9 cellular contexts compared by ENCODE assay signal in genomic region chr21:44240842-44241241, GRCh38. TPM values are rescaled to one million over a fixed set of nuclear protein-coding genes. Genes with fewer than 3 reads are reported as not detected.
DNase-seq lines count a peak whose midpoint lies in the region; ATAC-seq, FAIRE-seq and TF ChIP-seq lines count a peak whose summit lies in the region.
"Not testable (repeated sequence)": the region's sequence is repeated elsewhere in the genome, so short reads cannot be mapped to it uniquely, and the experiment has no call there.
"Had no signal": no experiment of that assay in that cellular context is flagged by ENCODE, and none has a peak within 500 bp of the region (broad histone marks: within the 10 kb centered on the region; RNA-seq: fewer than 3 reads in every experiment).

ICOSLG (minus strand) TSS chr21:44240943; CDS start chr21:44240817, 126 bp downstream.

- H3K4me1 Mint-ChIP-seq in CD4-positive, alpha-beta T cell (ENCODE audit: low read depth); GM23338; stimulated activated effector memory CD8-positive, alpha-beta T cell treated with anti-CD3 and anti-CD28 coated beads, Interleukin-12 subunit alpha, Interleukin-12 subunit beta, amount 100 ng/mL, for 72 hours: not testable (repeated sequence)

- not testable (repeated sequence) for H3K27ac Mint-ChIP-seq in CD4-positive, alpha-beta T cell; GM23338; stimulated activated effector memory CD8-positive, alpha-beta T cell treated with anti-CD3 and anti-CD28 coated beads, Interleukin-12 subunit alpha, Interleukin-12 subunit beta, amount 100 ng/mL, for 72 hours

- not testable (repeated sequence) for TF ChIP-seq CTCF in CD4-positive, alpha-beta T cell (IDR thresholded peaks at IDR 0.05); GM23338 (conservative IDR thresholded peaks at IDR 0.05; ENCODE audit: low read depth in 2 of 2); K562 (IDR thresholded peaks at IDR 0.05 in 2 of 3, conservative IDR thresholded peaks at IDR 0.05 in 1 of 3; ENCODE audit: insufficient read depth in 2 of 3, low read depth in 1 of 3, low read length in 3 of 3)

- not testable (repeated sequence) for H3K36me3 ChIP-seq in GM23338 (ENCODE audit: insufficient read depth); K562 (ENCODE audit: control insufficient read depth, insufficient read depth, low read length)

- not testable (repeated sequence) for H3K9me3 ChIP-seq in CD4-positive, alpha-beta T cell (ENCODE audit: control insufficient read depth, low read length); K562 (replicated peaks; ENCODE audit: control insufficient read depth, insufficient read depth, low read depth, low read length)

- not testable (repeated sequence) for TF ChIP-seq EP300 in K562 (IDR thresholded peaks at IDR 0.05; ENCODE audit: low read length)

- not testable (repeated sequence) for H2AFZ ChIP-seq in GM23338; K562 (ENCODE audit: low read depth, low read length)

- H3K27me3 ChIP-seq in CD4-positive, alpha-beta T cell (ENCODE audit: control insufficient read depth, insufficient read depth, low read length); GM23338 (ENCODE audit: insufficient read depth); K562 (ENCODE audit: control insufficient read depth in 2 of 2, insufficient read depth in 2 of 2, low read length in 2 of 2): not testable (repeated sequence)

- not testable (repeated sequence) for H3K4me3 ChIP-seq in GM23338, K562

- H3K9me3 Mint-ChIP-seq in CD4-positive, alpha-beta T cell; GM23338; stimulated activated effector memory CD8-positive, alpha-beta T cell treated with anti-CD3 and anti-CD28 coated beads, Interleukin-12 subunit alpha, Interleukin-12 subunit beta, amount 100 ng/mL, for 72 hours: not testable (repeated sequence)

- ATAC-seq in CD4-positive, alpha-beta T cell (ENCODE audit: poor library complexity) = peak; percentile 37
- ATAC-seq in GM19351 (IDR thresholded peaks at IDR 0.05; ENCODE audit: unreplicated experiment) (peak; percentile 38), GM23338 (peak; percentile 59), HG03045 (IDR thresholded peaks at IDR 0.05; ENCODE audit: unreplicated experiment) (peak; percentile 54), SK-N-SH treated with all-trans-retinoic acid at 6 μM for 48 hours (peak; percentile 68), K562 (peak; percentile 87), left lobe of liver (peak; percentile 90)
- peak; percentile 60 for ATAC-seq in stimulated activated effector memory CD8-positive, alpha-beta T cell treated with anti-CD3 and anti-CD28 coated beads, Interleukin-12 subunit alpha, Interleukin-12 subunit beta, amount 100 ng/mL, for 72 hours

- FAIRE-seq in K562 (lab: Jason Lieb, UNC) = not testable (repeated sequence)

- no CpG with 5 or more reads among the region's 53 CpGs for WGBS in K562 (ENCODE audit: insufficient coverage, low coverage, missing lambda C conversion rate)

- H3K9me2 ChIP-seq in GM23338 (ENCODE audit: insufficient read depth) = not testable (repeated sequence)

- intact Hi-C loops in CD4-positive, alpha-beta T cell (cut with DNase I, micrococcal nuclease); K562 (cut with micrococcal nuclease): not testable (repeated sequence)

- H3K79me2 ChIP-seq in GM23338 (replicated peaks; ENCODE audit: insufficient read depth); K562 (ENCODE audit: control insufficient read depth, insufficient read depth, low read length): not testable (repeated sequence)

- H3K36me3 Mint-ChIP-seq in CD4-positive, alpha-beta T cell (ENCODE audit: low read depth); GM23338 (ENCODE audit: low read depth); stimulated activated effector memory CD8-positive, alpha-beta T cell treated with anti-CD3 and anti-CD28 coated beads, Interleukin-12 subunit alpha, Interleukin-12 subunit beta, amount 100 ng/mL, for 72 hours: not testable (repeated sequence)

- CTCF ChIA-PET in CD4-positive, alpha-beta T cell (lab: Charles Lee); K562 (lab: Yijun Ruan, JAX; ENCODE audit: low intra/inter-chr PET ratio): not testable (repeated sequence)

- TF ChIP-seq POLR2A in K562 (conservative IDR thresholded peaks at IDR 0.05) = not testable (repeated sequence)

- not testable (repeated sequence) for H3K9ac ChIP-seq in K562 (ENCODE audit: insufficient read depth in 1 of 2, low read depth in 2 of 2, low read length in 2 of 2)

- DNase-seq in CD4-positive, alpha-beta T cell; GM23338 (ENCODE audit: low spot score); K562 (ENCODE audit: extremely low read depth in 1 of 4, low spot score in 3 of 4); left lobe of liver (ENCODE audit: low spot score); stimulated activated effector memory CD8-positive, alpha-beta T cell treated with anti-CD3 and anti-CD28 coated beads, Interleukin-12 subunit alpha, Interleukin-12 subunit beta, amount 100 ng/mL, for 72 hours (ENCODE audit: low spot score in 2 of 2): not testable (repeated sequence)

- in situ Hi-C loops in K562 (cut with MboI) = not testable (repeated sequence)

- H3K4me3 Mint-ChIP-seq in CD4-positive, alpha-beta T cell; GM23338; stimulated activated effector memory CD8-positive, alpha-beta T cell treated with anti-CD3 and anti-CD28 coated beads, Interleukin-12 subunit alpha, Interleukin-12 subunit beta, amount 100 ng/mL, for 72 hours: not testable (repeated sequence)

- not testable (repeated sequence) for H4K20me1 ChIP-seq in GM23338 (replicated peaks; ENCODE audit: insufficient read depth); K562 (replicated peaks; ENCODE audit: control insufficient read depth, insufficient read depth, low read length)

- not testable (repeated sequence) for H3K9me1 ChIP-seq in K562 (ENCODE audit: control insufficient read depth, insufficient read depth, low read length)

- POLR2A ChIA-PET in CD4-positive, alpha-beta T cell (lab: Charles Lee); K562 (lab: Yijun Ruan, JAX): not testable (repeated sequence)

- H3F3A ChIP-seq in GM23338 (replicated peaks; ENCODE audit: low read depth) = not testable (repeated sequence)

- TF ChIP-seq RAD21 in K562 (CRISPR knock-in tag; conservative IDR thresholded peaks at IDR 0.05 in 1 of 2, IDR thresholded peaks at IDR 0.05 in 1 of 2) = not testable (repeated sequence)

- not testable (repeated sequence) for BruUV-seq in K562 (replicated peaks; lab: Mats Ljungman, UMichigan)

- H3K4me1 ChIP-seq in GM23338 (ENCODE audit: insufficient read depth); K562 (replicated peaks in 1 of 2; ENCODE audit: control insufficient read depth in 2 of 2, insufficient read depth in 2 of 2, low read length in 2 of 2): not testable (repeated sequence)

- not testable (repeated sequence) for H3K27ac ChIP-seq in CD4-positive, alpha-beta T cell (ENCODE audit: low read depth, low read length); GM23338 (ENCODE audit: low read depth); K562 (ENCODE audit: extremely low read depth, low read depth, low read length)

- not testable (repeated sequence) for H3K27me3 Mint-ChIP-seq in CD4-positive, alpha-beta T cell; GM23338 (ENCODE audit: insufficient read depth, low read depth, poor library complexity)

- H3K4me2 ChIP-seq in GM23338; K562 (ENCODE audit: insufficient read depth, low read length): not testable (repeated sequence)

RNA-seq across cellular contexts. Expression of gene ICOSLG, which starts in this region (rescaled TPM):
- total RNA-seq in CD4-positive, alpha-beta T cell = 10 to 100 TPM; 22.2 to 22.9 TPM
- 2.2 and 4.6 TPM in 2 replicates for total RNA-seq in GM23338 (2014; rRNA removed; shearing (Covaris generic))
- 1.3 and 1.6 TPM in 2 replicates for polyA plus RNA-seq in GM23338 (2016; fragmentation: Nextera tagmentation; extraction: Ambion mirVana)
- 3.5 and 9.0 TPM in 2 replicates for total RNA-seq in K562 (2011; cell fraction: chromatin; rRNA removed; ENCODE audit: low replicate concordance)
- total RNA-seq in K562 (2011; cell fraction: nucleolus; rRNA removed) = 2.5 and 7.2 TPM in 2 replicates
- 2.3 and 3.1 TPM in 2 replicates for total RNA-seq in K562 (2011; cell fraction: nucleoplasm; rRNA removed)
- 0.18 and 0.24 TPM in 2 replicates for total RNA-seq in K562 (2014; rRNA removed)
- total RNA-seq in K562 (2014; rRNA removed; fragmentation: Illumina TruSeq; extraction: Trizol) = 0.07 TPM in 1 of 2 replicates, not detected in the other
- total RNA-seq in K562 (2015; rRNA removed; fragmentation: Illumina TruSeq; extraction: Trizol) = 0.07 and 0.19 TPM in 2 replicates
- total RNA-seq in K562 (2021) = 0.34 and 0.62 TPM in 2 replicates
- polyA plus RNA-seq in K562 (2011; rRNA removed) = 1.4 and 2.8 TPM in 2 replicates
- 1.0 and 1.1 TPM in 2 replicates for polyA plus RNA-seq in K562 (2011; cell fraction: cytosol; rRNA removed)
- polyA plus RNA-seq in K562 (2011; cell fraction: nucleus; rRNA removed) = 3.8 and 5.3 TPM in 2 replicates
- polyA plus RNA-seq in K562 (2012) = 2.4 and 4.3 TPM in 2 replicates
- 0.15 and 0.39 TPM in 2 replicates for polyA plus RNA-seq in K562 (2014; fragmentation: Illumina TruSeq; extraction: Trizol)
- polyA plus RNA-seq in K562 (2014; fragmentation: Nextera tagmentation; extraction: Ambion mirVana) = under 1 TPM; 0.01 TPM
- polyA plus RNA-seq in K562 (2014; rRNA removed) = 0.15 and 0.23 TPM in 2 replicates
- 1.1 and 2.7 TPM in 2 replicates for polyA minus RNA-seq in K562 (2011; rRNA and poly(A)+ RNA removed)
- polyA minus RNA-seq in K562 (2011; cell fraction: cytosol; rRNA and poly(A)+ RNA removed) = 1.6 and 2.2 TPM in 2 replicates
- polyA minus RNA-seq in K562 (2011; cell fraction: nucleus; rRNA and poly(A)+ RNA removed) = 1.1 and 2.2 TPM in 2 replicates
- total RNA-seq in left lobe of liver = 3.8 TPM
- polyA plus RNA-seq: immature natural killer cell had no signal

Comparison
In these comparisons a context has a peak if more than half of its experiments do, and no peak if none do; other contexts are left out.
1. ATAC-seq: peak in every context shown above with its lines; median percentile 90 in left lobe of liver; 87 in K562; 68 in SK-N-SH treated with all-trans-retinoic acid at 6 μM for 48 hours; 60 in stimulated activated effector memory CD8-positive, alpha-beta T cell treated with anti-CD3 and anti-CD28 coated beads, Interleukin-12 subunit alpha, Interleukin-12 subunit beta, amount 100 ng/mL, for 72 hours; 59 in GM23338; 54 in HG03045; 38 in GM19351; 37 in CD4-positive, alpha-beta T cell.